ENCODE assay signal across 8 cellular contexts in genomic region chr1:84505167-84506001, GRCh38. TPM values are rescaled to one million over a fixed set of nuclear protein-coding genes. Genes with fewer than 3 reads are reported as not detected.
A peak's percentile ranks its signal among the peaks of the same experiment; 100 is the strongest.
DNase-seq lines count a peak whose midpoint lies in the region; ATAC-seq and TF ChIP-seq lines count a peak whose summit lies in the region.

No MANE protein-coding gene starts in this region.

- H3K9me3 ChIP-seq in HUES48 (ENCODE audit: control insufficient read depth, insufficient read depth, low read length) = no peaks in the 10 kb centered on the region
- H3K9me3 ChIP-seq in right lobe of liver = no peaks in the 10 kb centered on the region

- peak; percentile 34 for DNase-seq in SIG-M5 treated with dmso at 0.1 percent for 504 hours (lab: John Stamatoyannopoulos, UW; ENCODE audit: unreplicated experiment)
- DNase-seq in SIG-M5 (lab: John Stamatoyannopoulos, UW) = no peak
- peak; percentile 57 for DNase-seq in RPMI8226
- DNase-seq in dedifferentiated amniotic fluid mesenchymal stem cell (ENCODE audit: extremely low spot score) = peak; percentile 27
- peak in 2 of 3 donors; percentile 69 to 80 for DNase-seq in right lobe of liver
- peak; percentile 43 for DNase-seq in superior temporal gyrus (ENCODE audit: extremely low spot score)

- ATAC-seq in GM21576 (IDR thresholded peaks at IDR 0.05; ENCODE audit: unreplicated experiment) (peak; percentile 28), right lobe of liver (peak; percentile 47 to 65 (median 60))

- H3K27me3 ChIP-seq in HUES48 (ENCODE audit: control insufficient read depth, insufficient read depth, low read length) = peaks cover 7% of the 10 kb centered on the region
- H3K27me3 ChIP-seq in right lobe of liver = no peaks in the 10 kb centered on the region

- H3K4me1 ChIP-seq in HUES48 (ENCODE audit: control insufficient read depth, insufficient read depth, low read length) = peaks cover 25% of the 10 kb centered on the region
- H3K4me1 ChIP-seq in right lobe of liver = peaks cover 0 to 47% (median 6%) of the 10 kb centered on the region in 4 donors

- intact Hi-C loops in right lobe of liver (cut with DNase I) = loop anchor here in 1 of 2 donors (10.0 kb wide), 1 partner anchor 69 kb away; the partner anchor contains the start of gene CTBS

- H3K36me3 ChIP-seq in HUES48 (ENCODE audit: control insufficient read depth, insufficient read depth, low read length) = peaks cover 12% of the 10 kb centered on the region
- peaks cover 0 to 8% (median 2%) of the 10 kb centered on the region in 4 donors for H3K36me3 ChIP-seq in right lobe of liver

- TF ChIP-seq POLR2A in right lobe of liver (IDR thresholded peaks at IDR 0.05) = no peak

- WGBS in right lobe of liver (ENCODE audit: insufficient coverage, low coverage, low lambda C conversion rate, missing lambda C conversion rate) = under 1% methylated on average over 28 of the region's 58 CpGs

- H3K4me3 ChIP-seq in HUES48 (ENCODE audit: low read depth, low read length) = peak overlapping the region; percentile 83
- H3K4me3 ChIP-seq in right lobe of liver = peak overlapping the region; percentile 68 to 90 (median 85)

- H3K9ac ChIP-seq in HUES48 (ENCODE audit: low read depth, low read length) = peak overlapping the region; percentile 82

- H3K27ac ChIP-seq in HUES48 (ENCODE audit: low read depth, low read length) (peak overlapping the region; percentile 95), right lobe of liver (peak overlapping the region; percentile 97 to 99 (median 98))

- no peak for TF ChIP-seq CTCF in right lobe of liver (IDR thresholded peaks at IDR 0.05)

RNA-seq across cellular contexts. Expression of gene SPATA1, which starts 0.8 kb away (rescaled TPM):
- total RNA-seq in right lobe of liver = 1 to 10 TPM in 3 of 6 experiments, under 1 TPM in 3; 0.31 to 1.7 (median 0.92) TPM

RNA-seq across cellular contexts. Expression of gene GNG5, which starts 1.0 kb away (rescaled TPM):
- 10 to 100 TPM; 44.5 to 85.0 (median 54.6) TPM for total RNA-seq in right lobe of liver

RNA-seq across cellular contexts. Expression of gene RPF1, which starts 26.3 kb away (rescaled TPM):
- total RNA-seq in right lobe of liver = 10 to 100 TPM in 5 of 6 experiments, 1 to 10 TPM in 1; 8.6 to 29.7 (median 14.0) TPM
